Comparison of ENCODE assay signal across 9 cellular contexts in genomic region chr18:6885992-6886823, GRCh38.
DNase-seq lines count a peak whose midpoint lies in the region; ATAC-seq, FAIRE-seq and TF ChIP-seq lines count a peak whose summit lies in the region.
"Had no signal": no experiment of that assay in that cellular context is flagged by ENCODE, and none has a peak within 500 bp of the region (broad histone marks: within the 10 kb centered on the region; RNA-seq: fewer than 3 reads in every experiment).

No MANE protein-coding gene starts in this region.

- TF ChIP-seq POLR2A in tibial nerve (IDR thresholded peaks at IDR 0.05): no peak

- no peaks in the 10 kb centered on the region for H3K27me3 ChIP-seq in tibial nerve
- H3K27me3 ChIP-seq: neutrophil had no signal

- H3K36me3 Mint-ChIP-seq in Calu3 (ENCODE audit: insufficient read depth, unreplicated experiment) (no peaks in the 10 kb centered on the region), T-cell (no peaks in the 10 kb centered on the region)

- H3K27ac Mint-ChIP-seq in Calu3 (ENCODE audit: unreplicated experiment): no peak overlapping the region
- H3K27ac Mint-ChIP-seq in T-cell: no peak overlapping the region

- BruUV-seq in Calu3 (replicated peaks; lab: Mats Ljungman, UMichigan): no TSS peak

- H3K27ac ChIP-seq in kidney (ENCODE audit: low read depth in 2 of 2, low read length in 2 of 2) (no peak overlapping the region), tibial nerve (no peak overlapping the region)
- H3K27ac ChIP-seq: neutrophil had no signal

- CTCF ChIA-PET in Calu3 (lab: Charles Lee) (interaction anchor here (0.5 to 1.2 kb wide), 5 partner anchors 343 to 1018 kb away, joined by 3 to 5 read pairs (median 3); no protein-coding TSS in a partner anchor), T-cell (lab: Charles Lee) (no interaction called here)

- H3K4me3 Mint-ChIP-seq in Calu3 (ENCODE audit: low read depth, unreplicated experiment): no peak overlapping the region
- no peak overlapping the region for H3K4me3 Mint-ChIP-seq in T-cell

- intact Hi-C loops in Calu3 (cut with micrococcal nuclease; ENCODE audit: unreplicated experiment): loop anchor here (1.0 to 5.0 kb wide), 4 partner anchors 343 to 1813 kb away; no protein-coding TSS in a partner anchor
- intact Hi-C loops in kidney (cut with DNase I): loop anchor here (10.0 kb wide), 1 partner anchor 341 kb away; no protein-coding TSS in a partner anchor

- H3K9me3 Mint-ChIP-seq in Calu3 (ENCODE audit: low read depth, unreplicated experiment) (no peaks in the 10 kb centered on the region), T-cell (peaks cover 0 to 4% (median 0%) of the 10 kb centered on the region in 3 donors)

- H3K27me3 Mint-ChIP-seq in Calu3 (ENCODE audit: unreplicated experiment) (peaks cover 57% of the 10 kb centered on the region), T-cell (peaks cover 0 to 5% of the 10 kb centered on the region in 2 donors)

- H3K4me1 Mint-ChIP-seq in Calu3 (ENCODE audit: low read depth, unreplicated experiment): no peaks in the 10 kb centered on the region
- no peaks in the 10 kb centered on the region for H3K4me1 Mint-ChIP-seq in T-cell

- H3K4me3 ChIP-seq in HFF-Myc (replicated peaks; ENCODE audit: low read depth, low read length) (no peak overlapping the region), cardiac fibroblast (replicated peaks in 1 of 2; ENCODE audit: low read depth in 2 of 2, low read length in 2 of 2) (no peak overlapping the region), kidney (ENCODE audit: low read length in 2 of 2) (no peak overlapping the region), tibial nerve (no peak overlapping the region)

- TF ChIP-seq CTCF in Calu3 (IDR thresholded peaks at IDR 0.05; ENCODE audit: unreplicated experiment) (peak; percentile 51), HFF-Myc (IDR thresholded peaks at IDR 0.05; ENCODE audit: low read depth, low read length, missing control alignments) (peak; percentile 56), cardiac fibroblast (IDR thresholded peaks at IDR 0.05; ENCODE audit: low read depth, low read length) (peak; percentile 59), kidney (IDR thresholded peaks at IDR 0.05; ENCODE audit: borderline replicate concordance, extremely low read depth, insufficient read depth) (peak; percentile 77), tibial nerve (IDR thresholded peaks at IDR 0.05) (peak; percentile 58 to 79 (median 62))

- H3K4me1 ChIP-seq in kidney (ENCODE audit: control insufficient read depth in 1 of 2, insufficient read depth in 1 of 2, low read depth in 1 of 2, low read length in 2 of 2): no peaks in the 10 kb centered on the region
- H3K4me1 ChIP-seq in tibial nerve: peaks cover 0 to 22% (median 0%) of the 10 kb centered on the region in 4 donors

- no peak overlapping the region for H3K9ac ChIP-seq in kidney (ENCODE audit: low read length in 2 of 2)

- FAIRE-seq in kidney (lab: Jason Lieb, UNC): peak; percentile 79

- peaks cover 0 to 6% of the 10 kb centered on the region in 2 donors for H3K36me3 ChIP-seq in kidney (ENCODE audit: control insufficient read depth in 1 of 2, insufficient read depth in 2 of 2, low read length in 2 of 2)
- H3K36me3 ChIP-seq in tibial nerve: peaks cover 0 to 7% (median 0%) of the 10 kb centered on the region in 3 donors
- H3K36me3 ChIP-seq: neutrophil had no signal

- H3K9me3 ChIP-seq in kidney (ENCODE audit: control insufficient read depth in 1 of 2, low read length in 2 of 2) (no peaks in the 10 kb centered on the region), tibial nerve (no peaks in the 10 kb centered on the region)
- H3K9me3 ChIP-seq: neutrophil had no signal

- DNase-seq in Calu3: peak; percentile 50
- peak; percentile 50 for DNase-seq in HFF-Myc (ENCODE audit: extremely low read depth, low read depth)
- DNase-seq in NCI-H748 treated with DMSO at 0.1 percent for 48 hours (lab: John Stamatoyannopoulos, UW): peak; percentile 71
- peak; percentile 69 to 70 for DNase-seq in cardiac fibroblast (ENCODE audit: low read depth in 2 of 2)
- DNase-seq in kidney: no peak
- peak in 1 of 2 donors; percentile 78 for DNase-seq in tibial nerve (ENCODE audit: low spot score in 2 of 2)
- DNase-seq in T-cell: no peak
- DNase-seq in activated T-cell treated with anti-CD3 and anti-CD28 coated beads for 4 hours: no peak

- WGBS in tibial nerve, 2 donors: 18 to 20% methylated on average over 4 of the region's 4 CpGs

- ATAC-seq in T-cell (replicated peaks in 1 of 4): no peak

- POLR2A ChIA-PET in T-cell (lab: Charles Lee): no interaction called here

- no peak for TF ChIP-seq EP300 in tibial nerve (IDR thresholded peaks at IDR 0.05)

Comparison
In these comparisons a context has a peak if more than half of its experiments do, and no peak if none do; other contexts are left out.
1. DNase-seq: peak in Calu3 (single experiment), HFF-Myc (single experiment), NCI-H748 treated with DMSO at 0.1 percent for 48 hours (single experiment) and cardiac fibroblast (2 of 2); none in kidney (single experiment), T-cell (0 of 34) and activated T-cell treated with anti-CD3 and anti-CD28 coated beads for 4 hours (single experiment).
2. Peak in every context shown above with its lines, with median percentiles within 50 percentile points of each other: CTCF ChIP-seq.